Comparison of ENCODE assay signal across 13 cellular contexts in the genomic region with DNA sequence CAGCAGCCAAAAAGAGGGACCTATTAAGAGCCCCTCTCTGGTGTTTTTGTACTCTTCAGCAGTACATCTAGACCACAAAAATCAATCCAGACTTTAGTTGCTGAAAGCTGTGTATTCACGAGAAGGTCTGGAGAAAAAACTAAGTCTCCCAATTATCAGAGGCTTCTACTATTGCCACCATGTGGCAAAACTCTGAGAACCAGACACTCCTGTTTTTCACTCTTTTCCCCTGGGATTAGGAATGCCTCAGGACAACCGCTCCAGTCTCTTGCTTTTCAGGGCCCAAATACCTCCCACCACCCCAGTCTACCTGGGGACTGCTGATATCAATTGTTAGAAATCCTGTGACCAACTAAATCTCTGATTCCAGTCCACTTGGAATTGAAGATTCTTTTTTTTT. TPM values are rescaled to one million over a fixed set of nuclear protein-coding genes. Genes with fewer than 3 reads are reported as not detected.
A peak's percentile ranks its signal among the peaks of the same experiment; 100 is the strongest.
DNase-seq lines count a peak whose midpoint lies in the region; FAIRE-seq and TF ChIP-seq lines count a peak whose summit lies in the region.
"Had no signal": no experiment of that assay in that cellular context is flagged by ENCODE, and none has a peak within 500 bp of the region (broad histone marks: within the 10 kb centered on the region; RNA-seq: fewer than 3 reads in every experiment).

No MANE protein-coding gene starts in this region.

- H3K4me1 ChIP-seq in H1 (replicated peaks in 1 of 4; ENCODE audit: control insufficient read depth in 3 of 4, insufficient read depth in 4 of 4, low read length in 3 of 4) (peaks cover 0 to 3% (median 0%) of the 10 kb centered on the region in 4 experiments; a peak in 1 of 7 replicates), mesenchymal stem cell (ENCODE audit: control insufficient read depth, insufficient read depth, low read depth, low read length) (no peaks in the 10 kb centered on the region)

- H2BK12ac ChIP-seq in H1 (ENCODE audit: low read depth, low read length): no peak overlapping the region
- H2BK12ac ChIP-seq in mesenchymal stem cell (ENCODE audit: low read length in 2 of 2): no peak overlapping the region

- H3K56ac ChIP-seq in H1 (replicated peaks; ENCODE audit: insufficient read length, low read depth, low read length): no peak overlapping the region

- H3K79me1 ChIP-seq in H1 (ENCODE audit: low read depth, low read length): no peaks in the 10 kb centered on the region
- no peaks in the 10 kb centered on the region for H3K79me1 ChIP-seq in mesenchymal stem cell (replicated peaks; ENCODE audit: low read length, poor library complexity, severe bottlenecking)

- H3K4me3 ChIP-seq in H1 (ENCODE audit: extremely low read depth in 1 of 4, insufficient read depth in 2 of 4, low read depth in 3 of 4, low read length in 4 of 4) (no peak overlapping the region), mesenchymal stem cell (ENCODE audit: insufficient read depth in 1 of 2, low read depth in 1 of 2, low read length in 2 of 2) (no peak overlapping the region)
- H3K4me3 ChIP-seq: GM23248, skin epidermis had no signal

- WGBS in H1 (ENCODE audit: extremely low coverage in 1 of 2, insufficient coverage in 1 of 2, insufficient read length in 1 of 2, insufficient replicate concordance in 2 of 2, low coverage in 1 of 2, low lambda C conversion rate in 2 of 2, missing lambda C conversion rate in 1 of 2), 2 experiments: 62% methylated on average over 2 of the region's 2 CpGs; no CpG with 5 or more reads in 1 of the 2 experiments
- 52% methylated on average over 2 of the region's 2 CpGs for WGBS in mesenchymal stem cell

- no peaks in the 10 kb centered on the region for H4K20me1 ChIP-seq in H1 (replicated peaks in 1 of 2; ENCODE audit: control insufficient read depth in 1 of 2, insufficient read depth in 2 of 2, low read length in 2 of 2)

- FAIRE-seq in H1 (lab: Jason Lieb, UNC): peak; percentile 66

- TF ChIP-seq CTCF in H1 (IDR thresholded peaks at IDR 0.05; ENCODE audit: control extremely low read depth in 1 of 3, insufficient read depth in 1 of 3, low read depth in 1 of 3, low read length in 3 of 3) (peak in 2 of 3 experiments; percentile 23 to 24; a peak in 2 of 4 replicates), mesothelial cell of epicardium (IDR thresholded peaks at IDR 0.05; ENCODE audit: unreplicated experiment) (no peak)

- no peak overlapping the region for H2BK15ac ChIP-seq in H1 (ENCODE audit: low read length)
- H2BK15ac ChIP-seq in mesenchymal stem cell (ENCODE audit: low read depth, poor library complexity, severe bottlenecking): no peak overlapping the region

- H2BK120ac ChIP-seq in H1 (replicated peaks; ENCODE audit: low read depth, low read length) (no peak overlapping the region), mesenchymal stem cell (ENCODE audit: low read depth, low read length) (no peak overlapping the region)

- H3K9ac ChIP-seq in H1 (replicated peaks in 1 of 4; ENCODE audit: extremely low read depth in 1 of 4, low read depth in 3 of 4, low read length in 3 of 4) (no peak overlapping the region), mesenchymal stem cell (ENCODE audit: low read length) (no peak overlapping the region)
- H3K9ac ChIP-seq: GM23248 had no signal

- H4K5ac ChIP-seq in H1 (ENCODE audit: insufficient read length, low read depth, low read length): no peak overlapping the region

- no peaks in the 10 kb centered on the region for H3K79me2 ChIP-seq in H1 (ENCODE audit: control insufficient read depth in 1 of 2, insufficient read depth in 2 of 2, low read length in 2 of 2)

- H3K9me3 ChIP-seq in H1 (ENCODE audit: insufficient read depth in 2 of 2, low read depth in 1 of 2, low read length in 1 of 2) (no peaks in the 10 kb centered on the region), mesenchymal stem cell (ENCODE audit: control insufficient read depth, low read length) (no peaks in the 10 kb centered on the region)

- no peak overlapping the region for H3K27ac ChIP-seq in H1 (ENCODE audit: low read depth, low read length)
- no peak overlapping the region for H3K27ac ChIP-seq in mesenchymal stem cell (ENCODE audit: low read length, poor library complexity, severe bottlenecking)
- H3K27ac ChIP-seq: GM23248, skin epidermis had no signal

- H3K4me2 ChIP-seq in H1 (ENCODE audit: insufficient read depth in 1 of 2, low read depth in 2 of 2, low read length in 2 of 2) (no peak overlapping the region), mesenchymal stem cell (ENCODE audit: low read length, poor library complexity, severe bottlenecking) (no peak overlapping the region)

- POLR2A ChIA-PET in H1 (lab: Charles Lee; ENCODE audit: partially characterized antibody): no interaction called here

- no peak overlapping the region for H2BK5ac ChIP-seq in H1 (ENCODE audit: low read depth, low read length)
- no peak overlapping the region for H2BK5ac ChIP-seq in mesenchymal stem cell (ENCODE audit: low read depth, low read length, poor library complexity, severe bottlenecking)

- H3K14ac ChIP-seq in H1 (ENCODE audit: insufficient read length) (no peak overlapping the region), mesenchymal stem cell (ENCODE audit: low read length in 2 of 2) (no peak overlapping the region)

- TF ChIP-seq EP300 in H1 (IDR thresholded peaks at IDR 0.05; ENCODE audit: borderline replicate concordance in 1 of 2, low read depth in 2 of 2, low read length in 2 of 2): no peak

- H3K36me3 ChIP-seq in H1 (ENCODE audit: control insufficient read depth in 2 of 4, insufficient read depth in 4 of 4, low read length in 3 of 4): no peaks in the 10 kb centered on the region
- H3K36me3 ChIP-seq in mesenchymal stem cell (ENCODE audit: control insufficient read depth in 1 of 2, insufficient read depth in 2 of 2, low read depth in 1 of 2, low read length in 2 of 2): no peaks in the 10 kb centered on the region

- H3K23me2 ChIP-seq in H1 (ENCODE audit: low read depth, low read length): no peaks in the 10 kb centered on the region

- no peak overlapping the region for H3K4me3 Mint-ChIP-seq in mesothelial cell of epicardium
- H3K4me3 Mint-ChIP-seq: activated CD4-positive, alpha-beta T cell treated with anti-CD3 and anti-CD28 coated beads, Interleukin-2, amount 10 ng/mL, durations not matched to agents 7 days and 5 days; CD4-positive, alpha-beta T cell had no signal

- H2AFZ ChIP-seq in H1 (ENCODE audit: low read length) (no peak overlapping the region), mesenchymal stem cell (ENCODE audit: low read depth, low read length) (no peak overlapping the region)
- H2AFZ ChIP-seq: GM23248 had no signal

- no peaks in the 10 kb centered on the region for H3K4me1 Mint-ChIP-seq in mesothelial cell of epicardium
- H3K4me1 Mint-ChIP-seq: activated CD4-positive, alpha-beta T cell treated with anti-CD3 and anti-CD28 coated beads, Interleukin-2, amount 10 ng/mL, durations not matched to agents 7 days and 5 days had no signal

- DNase-seq in ELR (ENCODE audit: low read depth) (peak; percentile 10), NCI-H146 treated with DMSO at 0.1 percent for 48 hours (lab: John Stamatoyannopoulos, UW; ENCODE audit: unreplicated experiment) (peak; percentile 11), H1 (ENCODE audit: low read depth in 1 of 2, low spot score in 2 of 2) (no peak), mesenchymal stem cell (peak; percentile 2), mesothelial cell of epicardium (ENCODE audit: low spot score in 2 of 2, unreplicated experiment in 2 of 2) (no peak), D341Med (ENCODE audit: low spot score) (no peak), NCI-H128 (lab: John Stamatoyannopoulos, UW; ENCODE audit: unreplicated experiment) (no peak), NCI-H345 treated with DMSO at 0.1 percent for 48 hours (lab: John Stamatoyannopoulos, UW; ENCODE audit: unreplicated experiment) (no peak)
- DNase-seq: activated CD4-positive, alpha-beta T cell treated with anti-CD3 and anti-CD28 coated beads, Interleukin-2, amount 10 ng/mL, durations not matched to agents 7 days and 5 days; CD4-positive, alpha-beta T cell; effector CD4-positive, alpha-beta T cell; GM23248 had no signal

- H3K4ac ChIP-seq in H1 (replicated peaks; ENCODE audit: insufficient read length, low read depth, low read length) (no peak overlapping the region), mesenchymal stem cell (ENCODE audit: low read depth in 1 of 2, low read length in 2 of 2) (no peak overlapping the region)

- peak; percentile 51 to 65 for TF ChIP-seq RAD21 in H1 (IDR thresholded peaks at IDR 0.05 in 1 of 2, conservative IDR thresholded peaks at IDR 0.05 in 1 of 2; ENCODE audit: low read depth in 2 of 2, low read length in 2 of 2)

- no peak overlapping the region for H3K27ac Mint-ChIP-seq in mesothelial cell of epicardium
- H3K27ac Mint-ChIP-seq: activated CD4-positive, alpha-beta T cell treated with anti-CD3 and anti-CD28 coated beads, Interleukin-2, amount 10 ng/mL, durations not matched to agents 7 days and 5 days; CD4-positive, alpha-beta T cell had no signal

- H3K27me3 ChIP-seq in H1 (replicated peaks in 1 of 4; ENCODE audit: control insufficient read depth in 3 of 4, extremely low read depth in 1 of 4, insufficient read depth in 3 of 4, low read length in 3 of 4) (no peaks in the 10 kb centered on the region), mesenchymal stem cell (ENCODE audit: control insufficient read depth in 1 of 2, insufficient read depth in 1 of 2, low read length in 2 of 2) (peaks cover 0 to 4% of the 10 kb centered on the region in 2 experiments)

- H2BK20ac ChIP-seq in H1 (ENCODE audit: low read length): no peak overlapping the region

- H3K27me3 Mint-ChIP-seq in mesothelial cell of epicardium (ENCODE audit: low read depth): peaks cover 23% of the 10 kb centered on the region

- H3K9me3 Mint-ChIP-seq in mesothelial cell of epicardium: peaks cover 3% of the 10 kb centered on the region
- H3K9me3 Mint-ChIP-seq: CD4-positive, alpha-beta T cell had no signal

- no peak overlapping the region for H4K8ac ChIP-seq in H1 (ENCODE audit: extremely low read depth, insufficient read depth, low read length)
- H4K8ac ChIP-seq in mesenchymal stem cell (ENCODE audit: low read length): no peak overlapping the region

- H3K36me3 Mint-ChIP-seq in mesothelial cell of epicardium: no peaks in the 10 kb centered on the region

- H3K18ac ChIP-seq in H1 (ENCODE audit: extremely low read depth, low read length): no peak overlapping the region
- H3K18ac ChIP-seq in mesenchymal stem cell (ENCODE audit: low read depth in 1 of 2, low read length in 2 of 2): no peak overlapping the region

- no peak overlapping the region for H3K23ac ChIP-seq in H1 (ENCODE audit: insufficient read length)
- H3K23ac ChIP-seq in mesenchymal stem cell (ENCODE audit: low read length in 2 of 2): no peak overlapping the region

- CTCF ChIA-PET in H1 (lab: Charles Lee; ENCODE audit: partially characterized antibody): interaction anchor here (0.5 to 2.5 kb wide), 11 partner anchors 10 to 368 kb away, joined by 3 to 6 read pairs (median 3); no protein-coding TSS in a partner anchor

- TF ChIP-seq POLR2A in H1 (IDR thresholded peaks at IDR 0.05; ENCODE audit: control extremely low read depth in 1 of 2, low read depth in 2 of 2, low read length in 2 of 2): no peak

- no peak overlapping the region for H2AK5ac ChIP-seq in H1 (ENCODE audit: low read depth, low read length)
- H2AK5ac ChIP-seq in mesenchymal stem cell (ENCODE audit: low read length, severe bottlenecking): no peak overlapping the region

- H4K91ac ChIP-seq in H1 (replicated peaks; ENCODE audit: insufficient read length, low read length) (no peak overlapping the region), mesenchymal stem cell (ENCODE audit: low read length) (no peak overlapping the region)

RNA-seq across cellular contexts. Expression of a gene that starts 30.1 kb away (rescaled TPM):
- total RNA-seq in H1 (2021; fragmentation: NEBNext Ultra II Directional; extraction: Animal tissue kit (Norgen Biotek cat#: 25700)): 13.5 and 14.3 TPM in 2 replicates
- polyA plus RNA-seq in H1 (2011; rRNA removed): 3.3 and 7.1 TPM in 2 replicates
- polyA plus RNA-seq in H1 (2011; cell fraction: cytosol; rRNA removed): 10.2 TPM
- 2.7 TPM for polyA plus RNA-seq in H1 (2011; cell fraction: nucleus; rRNA removed)
- 10.6 to 16.5 TPM (median 10.9 TPM) in 4 replicates for polyA plus RNA-seq in H1 (2012, experiment 1 of 2)
- 1.1 TPM for polyA plus RNA-seq in H1 (2012, experiment 2 of 2)
- polyA plus RNA-seq in H1 (2013, experiment 1 of 2): 7.7 TPM
- polyA plus RNA-seq in H1 (2013, experiment 2 of 2): 7.9 TPM
- 16.1 and 18.3 TPM in 2 replicates for polyA minus RNA-seq in H1 (2011; rRNA and poly(A)+ RNA removed)
- 9.2 TPM for polyA minus RNA-seq in H1 (2011; cell fraction: cytosol; rRNA and poly(A)+ RNA removed)
- 22.0 TPM for polyA minus RNA-seq in H1 (2011; cell fraction: nucleus; rRNA and poly(A)+ RNA removed)
- polyA plus RNA-seq in mesenchymal stem cell (2013, experiment 1 of 2): 8.0 TPM
- 8.2 TPM for polyA plus RNA-seq in mesenchymal stem cell (2013, experiment 2 of 2)
- 15.9 to 16.8 TPM (median 16.5 TPM) in 3 replicates for total RNA-seq in mesothelial cell of epicardium

Comparison
In these comparisons a context has a peak if more than half of its experiments do, and no peak if none do; other contexts are left out.
1. DNase-seq: peak in ELR (single experiment), NCI-H146 treated with DMSO at 0.1 percent for 48 hours (single experiment) and mesenchymal stem cell (single experiment); none in H1 (0 of 2), mesothelial cell of epicardium (0 of 2), D341Med (single experiment), NCI-H128 (single experiment) and NCI-H345 treated with DMSO at 0.1 percent for 48 hours (single experiment).